Comparison of ENCODE assay signal across 8 cellular contexts in genomic region chr18:45913276-45913675, GRCh38.
"Had no signal": no experiment of that assay in that cellular context is flagged by ENCODE, and none has a peak within 500 bp of the region (broad histone marks: within the 10 kb centered on the region; RNA-seq: fewer than 3 reads in every experiment).

No MANE protein-coding gene starts in this region.

- H3K4me3 ChIP-seq: GM12878 had no signal

- ATAC-seq: GM12878 had no signal

- FAIRE-seq: G401.6, GM12878, GM12891, GM12892, GM18507, GM19239 had no signal

- DNase-seq: GDM1, GF-D8 had no signal
